Comparison of ENCODE assay signal across 11 cellular contexts in genomic region chr17:7179317-7180254, GRCh38. TPM values are rescaled to one million over a fixed set of nuclear protein-coding genes. Genes with fewer than 3 reads are reported as not detected.
DNase-seq lines count a peak whose midpoint lies in the region; ATAC-seq and TF ChIP-seq lines count a peak whose summit lies in the region.
"Had no signal": no experiment of that assay in that cellular context is flagged by ENCODE, and none has a peak within 500 bp of the region (broad histone marks: within the 10 kb centered on the region; RNA-seq: fewer than 3 reads in every experiment).

Gene ASGR1 (minus strand): TSS chr17:7179370. CDS start chr17:7178563, 807 bp downstream.

- no peak for TF ChIP-seq EP300 in sigmoid colon (IDR thresholded peaks at IDR 0.05)

- no peak within 1 kb of the TSS for H3K27ac Mint-ChIP-seq in activated CD4-positive, alpha-beta T cell treated with anti-CD3 and anti-CD28 coated beads for 36 hours
- H3K27ac Mint-ChIP-seq in activated T-helper 2 cell treated with anti-CD3 and anti-CD28 coated beads, Interferon-gamma antibody, Interleukin-2, Interleukin-4, amounts not matched to agents 10 μg/mL and 5 μg/mL and 100 μg/mL, durations not matched to agents 14 hours and 24 hours and 36 hours = no peak within 1 kb of the TSS
- H3K27ac Mint-ChIP-seq in immature natural killer cell = no peak within 1 kb of the TSS
- H3K27ac Mint-ChIP-seq: memory B cell had no signal

- H3K9me3 ChIP-seq in iPS-15b (ENCODE audit: control insufficient read depth, insufficient read depth, low read length) = no peaks in the 10 kb centered on the region
- H3K9me3 ChIP-seq in sigmoid colon = no peaks in the 10 kb centered on the region
- H3K9me3 ChIP-seq in upper lobe of right lung = no peaks in the 10 kb centered on the region

- H3K4me1 ChIP-seq in iPS-15b (ENCODE audit: control insufficient read depth, insufficient read depth, low read length) = no peaks in the 10 kb centered on the region
- peaks cover 0 to 16% (median 14%) of the 10 kb centered on the region in 4 donors for H3K4me1 ChIP-seq in sigmoid colon
- peaks cover 12% of the 10 kb centered on the region for H3K4me1 ChIP-seq in upper lobe of right lung

- H3K9me3 Mint-ChIP-seq in activated CD4-positive, alpha-beta T cell treated with anti-CD3 and anti-CD28 coated beads for 36 hours (ENCODE audit: low read depth) = no peaks in the 10 kb centered on the region
- no peaks in the 10 kb centered on the region for H3K9me3 Mint-ChIP-seq in activated T-helper 2 cell treated with anti-CD3 and anti-CD28 coated beads, Interferon-gamma antibody, Interleukin-2, Interleukin-4, amounts not matched to agents 10 μg/mL and 5 μg/mL and 100 μg/mL, durations not matched to agents 14 hours and 24 hours and 36 hours
- H3K9me3 Mint-ChIP-seq in immature natural killer cell = no peaks in the 10 kb centered on the region
- H3K9me3 Mint-ChIP-seq: memory B cell had no signal

- no peak within 1 kb of the TSS for H3K9ac ChIP-seq in iPS-15b (ENCODE audit: low read depth, low read length)

- H3K27me3 Mint-ChIP-seq in activated CD4-positive, alpha-beta T cell treated with anti-CD3 and anti-CD28 coated beads for 36 hours = peaks cover 11% of the 10 kb centered on the region
- peaks cover 7% of the 10 kb centered on the region for H3K27me3 Mint-ChIP-seq in activated T-helper 2 cell treated with anti-CD3 and anti-CD28 coated beads, Interferon-gamma antibody, Interleukin-2, Interleukin-4, amounts not matched to agents 10 μg/mL and 5 μg/mL and 100 μg/mL, durations not matched to agents 14 hours and 24 hours and 36 hours (ENCODE audit: low read depth)
- H3K27me3 Mint-ChIP-seq in immature natural killer cell (ENCODE audit: low read depth in 3 of 3) = peaks cover 9% of the 10 kb centered on the region in 3 donors
- H3K27me3 Mint-ChIP-seq: memory B cell had no signal

- H3K36me3 Mint-ChIP-seq in activated CD4-positive, alpha-beta T cell treated with anti-CD3 and anti-CD28 coated beads for 36 hours (ENCODE audit: low read depth) = no peaks in the 10 kb centered on the region
- H3K36me3 Mint-ChIP-seq in activated T-helper 2 cell treated with anti-CD3 and anti-CD28 coated beads, Interferon-gamma antibody, Interleukin-2, Interleukin-4, amounts not matched to agents 10 μg/mL and 5 μg/mL and 100 μg/mL, durations not matched to agents 14 hours and 24 hours and 36 hours (ENCODE audit: low read depth) = no peaks in the 10 kb centered on the region
- H3K36me3 Mint-ChIP-seq in immature natural killer cell = no peaks in the 10 kb centered on the region
- H3K36me3 Mint-ChIP-seq: memory B cell had no signal

- H3K27me3 ChIP-seq in iPS-15b (ENCODE audit: control insufficient read depth, insufficient read depth, low read length) = peaks cover 21% of the 10 kb centered on the region
- H3K27me3 ChIP-seq in sigmoid colon = peaks cover 0 to 39% (median 16%) of the 10 kb centered on the region in 3 donors
- H3K27me3 ChIP-seq in upper lobe of right lung = no peaks in the 10 kb centered on the region

- peaks cover 11% of the 10 kb centered on the region for H3K4me1 Mint-ChIP-seq in activated CD4-positive, alpha-beta T cell treated with anti-CD3 and anti-CD28 coated beads for 36 hours
- H3K4me1 Mint-ChIP-seq in activated T-helper 2 cell treated with anti-CD3 and anti-CD28 coated beads, Interferon-gamma antibody, Interleukin-2, Interleukin-4, amounts not matched to agents 10 μg/mL and 5 μg/mL and 100 μg/mL, durations not matched to agents 14 hours and 24 hours and 36 hours (ENCODE audit: low read depth) = peaks cover 9% of the 10 kb centered on the region
- peaks cover 9 to 11% of the 10 kb centered on the region in 2 donors for H3K4me1 Mint-ChIP-seq in immature natural killer cell
- H3K4me1 Mint-ChIP-seq: memory B cell had no signal

- DNase-seq in activated CD4-positive, alpha-beta T cell treated with anti-CD3 and anti-CD28 coated beads for 36 hours = no peak
- DNase-seq in activated CD4-positive, alpha-beta T cell treated with anti-CD3 and anti-CD28 coated beads, Interleukin-2, amount 50 U/mL, for 4 hours = no peak
- DNase-seq in activated T-helper 2 cell treated with anti-CD3 and anti-CD28 coated beads, Interferon-gamma antibody, Interleukin-2, Interleukin-4, amounts not matched to agents 10 μg/mL and 5 μg/mL and 100 μg/mL, durations not matched to agents 14 hours and 24 hours and 36 hours (ENCODE audit: low spot score) = no peak
- DNase-seq in sigmoid colon (peak; percentile 63), upper lobe of right lung (no peak), COLO829 (ENCODE audit: low spot score) (no peak), immature natural killer cell (no peak)
- DNase-seq: ACHN; stimulated activated CD4-positive, alpha-beta T cell treated with anti-CD3 and anti-CD28 coated beads, Interleukin-2, amount 100 ng/mL, for 24 hours had no signal

- 48 to 66% methylated on average over 20 of the region's 20 CpGs for WGBS in sigmoid colon, 2 donors

- H3K4me3 ChIP-seq in iPS-15b (ENCODE audit: low read depth, low read length) (peak within 1 kb of the TSS; percentile 71), sigmoid colon (no peak within 1 kb of the TSS), upper lobe of right lung (no peak within 1 kb of the TSS)

- TF ChIP-seq POLR2A in sigmoid colon (IDR thresholded peaks at IDR 0.05) = no peak

- no peak for ATAC-seq in activated CD4-positive, alpha-beta T cell treated with anti-CD3 and anti-CD28 coated beads for 36 hours
- no peak for ATAC-seq in upper lobe of right lung

- H3K36me3 ChIP-seq in iPS-15b (ENCODE audit: control insufficient read depth, insufficient read depth, low read length) = no peaks in the 10 kb centered on the region
- H3K36me3 ChIP-seq in sigmoid colon = no peaks in the 10 kb centered on the region
- H3K36me3 ChIP-seq in upper lobe of right lung = no peaks in the 10 kb centered on the region

- CTCF ChIA-PET in activated CD4-positive, alpha-beta T cell treated with anti-CD3 and anti-CD28 coated beads for 36 hours (lab: Charles Lee) = interaction anchor here (0.8 to 1.2 kb wide), 2 partner anchors 11 to 133 kb away, joined by 3 to 4 read pairs; no protein-coding TSS in a partner anchor

- H3K4me3 Mint-ChIP-seq in activated CD4-positive, alpha-beta T cell treated with anti-CD3 and anti-CD28 coated beads for 36 hours = peak within 1 kb of the TSS; percentile 56
- peak within 1 kb of the TSS; percentile 64 for H3K4me3 Mint-ChIP-seq in activated T-helper 2 cell treated with anti-CD3 and anti-CD28 coated beads, Interferon-gamma antibody, Interleukin-2, Interleukin-4, amounts not matched to agents 10 μg/mL and 5 μg/mL and 100 μg/mL, durations not matched to agents 14 hours and 24 hours and 36 hours (ENCODE audit: low read depth)
- peak within 1 kb of the TSS in 1 of 5 donors; percentile 25 for H3K4me3 Mint-ChIP-seq in immature natural killer cell

- intact Hi-C loops in activated CD4-positive, alpha-beta T cell treated with anti-CD3 and anti-CD28 coated beads for 36 hours (cut with DNase I, micrococcal nuclease) = loop anchor here (5.0 kb wide), 2 partner anchors 42 to 267 kb away; no protein-coding TSS in a partner anchor
- intact Hi-C loops in activated T-helper 2 cell treated with anti-CD3 and anti-CD28 coated beads, Interferon-gamma antibody, Interleukin-2, Interleukin-4, amounts not matched to agents 10 μg/mL and 5 μg/mL and 100 μg/mL, durations not matched to agents 14 hours and 24 hours and 36 hours (cut with micrococcal nuclease) = no loop called here
- intact Hi-C loops in sigmoid colon (cut with DNase I) = no loop called here
- intact Hi-C loops in upper lobe of right lung (cut with DNase I) = no loop called here

- TF ChIP-seq CTCF in sigmoid colon (IDR thresholded peaks at IDR 0.05) = no peak
- no peak for TF ChIP-seq CTCF in upper lobe of right lung (IDR thresholded peaks at IDR 0.05)

- POLR2A ChIA-PET in activated CD4-positive, alpha-beta T cell treated with anti-CD3 and anti-CD28 coated beads for 36 hours (lab: Charles Lee) = no interaction called here

- H3K27ac ChIP-seq in sigmoid colon (no peak within 1 kb of the TSS), upper lobe of right lung (no peak within 1 kb of the TSS)

RNA-seq across cellular contexts. Expression of gene ASGR1, which starts in this region (rescaled TPM):
- 1 to 10 TPM; 1.1 to 2.2 TPM for total RNA-seq in activated CD4-positive, alpha-beta T cell treated with anti-CD3 and anti-CD28 coated beads for 36 hours
- total RNA-seq in activated T-helper 2 cell treated with anti-CD3 and anti-CD28 coated beads, Interferon-gamma antibody, Interleukin-2, Interleukin-4, amounts not matched to agents 10 μg/mL and 5 μg/mL and 100 μg/mL, durations not matched to agents 14 hours and 24 hours and 36 hours = 1.7 and 1.8 TPM in 2 replicates
- total RNA-seq in sigmoid colon (under 1 TPM in 2 of 4 donors, not detected in 2; 0.36 to 0.55 TPM), upper lobe of right lung (4.3 TPM)
- polyA plus RNA-seq in sigmoid colon (1 to 10 TPM; 1.7 to 2.4 (median 2.3) TPM), immature natural killer cell (under 1 TPM; 0.55 to 0.84 (median 0.81) TPM)

Comparison
In these comparisons a context has a peak if more than half of its experiments do, and no peak if none do; other contexts are left out.
1. intact Hi-C loops: an anchor here in activated CD4-positive, alpha-beta T cell treated with anti-CD3 and anti-CD28 coated beads for 36 hours (5.0 kb wide); none called in activated T-helper 2 cell treated with anti-CD3 and anti-CD28 coated beads, Interferon-gamma antibody, Interleukin-2, Interleukin-4, amounts not matched to agents 10 μg/mL and 5 μg/mL and 100 μg/mL, durations not matched to agents 14 hours and 24 hours and 36 hours, sigmoid colon and upper lobe of right lung.